Comparison of ENCODE assay signal across 14 cellular contexts in the genomic region with DNA sequence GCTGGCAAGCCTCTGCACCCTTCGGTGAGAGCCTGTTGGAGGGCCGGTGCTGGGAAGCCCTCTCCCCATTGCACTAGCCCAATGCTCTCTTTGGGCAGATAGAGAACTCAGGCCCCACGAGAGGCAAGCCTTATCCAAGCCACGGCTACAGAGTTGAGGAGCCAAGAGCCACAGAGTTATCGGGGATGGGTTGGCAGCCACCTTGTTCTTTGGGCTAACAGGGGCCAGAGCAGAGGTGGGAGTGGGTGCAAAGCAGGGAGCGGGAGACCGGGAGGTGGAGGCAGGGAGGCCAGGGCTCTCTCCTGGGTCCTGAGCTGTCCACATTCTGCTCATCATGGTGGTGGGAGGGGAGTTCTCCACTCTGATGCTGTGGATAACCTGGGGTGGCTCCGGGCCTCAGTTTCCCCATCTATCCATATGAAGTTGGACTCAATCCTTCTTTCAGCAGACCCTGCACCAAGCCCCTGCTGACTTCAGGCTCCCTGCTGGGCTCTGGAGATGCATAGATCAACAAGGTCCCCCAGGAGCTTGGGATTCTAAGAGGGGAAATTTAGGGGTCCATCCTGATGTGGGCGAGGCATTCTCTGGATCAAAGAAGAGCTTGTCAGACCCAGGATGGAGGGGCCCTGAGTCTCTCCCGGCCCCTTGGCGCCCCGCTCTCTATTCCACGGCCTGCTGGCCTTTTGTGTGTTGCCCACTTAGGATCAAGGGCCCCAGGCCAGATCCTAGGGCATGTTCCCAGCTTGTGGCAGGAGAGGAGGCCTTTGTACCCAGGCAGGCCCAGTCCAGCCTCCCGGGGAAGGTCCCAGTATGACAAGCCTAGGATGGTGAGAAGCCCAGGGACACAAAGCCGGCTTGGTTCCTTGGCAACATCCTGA. TPM values are rescaled to one million over a fixed set of nuclear protein-coding genes. Genes with fewer than 3 reads are reported as not detected.
DNase-seq lines count a peak whose midpoint lies in the region; ATAC-seq and TF ChIP-seq lines count a peak whose summit lies in the region.
"Had no signal": no experiment of that assay in that cellular context is flagged by ENCODE, and none has a peak within 500 bp of the region (broad histone marks: within the 10 kb centered on the region; RNA-seq: fewer than 3 reads in every experiment).

No MANE protein-coding gene starts in this region.

- H3K4me1 ChIP-seq in left ventricle myocardium inferior (peaks cover 44% of the 10 kb centered on the region), ovary (ENCODE audit: insufficient read depth) (peaks cover 2% of the 10 kb centered on the region), vagina (peaks cover 31% of the 10 kb centered on the region)

- 73 to 77% (median 75%) methylated on average over 14 to 15 of the region's 15 CpGs for WGBS in ovary, 3 donors

- DNase-seq in left ventricle myocardium inferior (no peak), left cardiac atrium (no peak), iris pigment epithelial cell (ENCODE audit: low read depth) (peak; percentile 6), ovary (no peak), vagina (ENCODE audit: extremely low spot score in 2 of 2) (no peak), NCI-H345 treated with DMSO at 0.1 percent for 48 hours (lab: John Stamatoyannopoulos, UW; ENCODE audit: unreplicated experiment) (no peak)
- DNase-seq: activated CD8-positive, alpha-beta memory T cell treated with anti-CD3 and anti-CD28 coated beads, Interleukin-2, amount 50 U/mL, for 48 hours; NCI-H1930; T1000 had no signal

- no peak for TF ChIP-seq CTCF in left ventricle myocardium inferior (IDR thresholded peaks at IDR 0.05; ENCODE audit: borderline replicate concordance)
- no peak for TF ChIP-seq CTCF in ovary (IDR thresholded peaks at IDR 0.05)
- no peak for TF ChIP-seq CTCF in vagina (IDR thresholded peaks at IDR 0.05)

- H3K9me3 ChIP-seq in left ventricle myocardium inferior (replicated peaks): no peaks in the 10 kb centered on the region
- H3K9me3 ChIP-seq in ovary: no peaks in the 10 kb centered on the region
- no peaks in the 10 kb centered on the region for H3K9me3 ChIP-seq in vagina

- ATAC-seq in left cardiac atrium: no peak
- no peak for ATAC-seq in GM19023 (IDR thresholded peaks at IDR 0.05; ENCODE audit: unreplicated experiment)
- ATAC-seq in HG02678 (IDR thresholded peaks at IDR 0.05; ENCODE audit: unreplicated experiment): no peak

- peaks cover 5% of the 10 kb centered on the region for H3K27me3 ChIP-seq in left ventricle myocardium inferior (ENCODE audit: low read depth)
- H3K27me3 ChIP-seq in ovary: no peaks in the 10 kb centered on the region
- no peaks in the 10 kb centered on the region for H3K27me3 ChIP-seq in vagina

- H3K27ac ChIP-seq in left ventricle myocardium inferior (replicated peaks) (peak overlapping the region; percentile 93), ovary (no peak overlapping the region), vagina (peak overlapping the region; percentile 84)

- no peak for TF ChIP-seq EP300 in ovary (IDR thresholded peaks at IDR 0.05)

- intact Hi-C loops in left ventricle myocardium inferior (cut with micrococcal nuclease) (no loop called here), left cardiac atrium (cut with DNase I) (loop anchor here in 1 of 2 donors (10.0 kb wide), 1 partner anchor 67 kb away; no protein-coding TSS in a partner anchor), ovary (cut with DNase I) (loop anchor here in 1 of 4 donors (5.0 kb wide), 1 partner anchor 54 kb away; no protein-coding TSS in a partner anchor), vagina (cut with DNase I) (loop anchor here (5.0 kb wide), 1 partner anchor 69 kb away; no protein-coding TSS in a partner anchor)

- H3K4me3 ChIP-seq in left ventricle myocardium inferior (peak overlapping the region; percentile 73), ovary (peak overlapping the region; percentile 38), vagina (peak overlapping the region; percentile 52 to 69)

- no peaks in the 10 kb centered on the region for H3K36me3 ChIP-seq in left ventricle myocardium inferior
- H3K36me3 ChIP-seq in ovary: no peaks in the 10 kb centered on the region
- no peaks in the 10 kb centered on the region for H3K36me3 ChIP-seq in vagina

- TF ChIP-seq POLR2A in ovary (IDR thresholded peaks at IDR 0.05): no peak
- no peak for TF ChIP-seq POLR2A in vagina (IDR thresholded peaks at IDR 0.05)

RNA-seq across cellular contexts. Expression of gene CX3CL1, which starts 0.6 kb away (rescaled TPM):
- total RNA-seq in left ventricle myocardium inferior (11.7 TPM), left cardiac atrium (10 to 100 TPM; 13.7 to 23.2 TPM), ovary (10 to 100 TPM in 2 of 7 donors, 1 to 10 TPM in 5; 2.2 to 12.2 (median 6.6) TPM), vagina (24.8 TPM)
- 1 to 10 TPM; 9.8 to 9.9 TPM for polyA plus RNA-seq in ovary
- total RNA-seq: OCI-LY7 had no signal

RNA-seq across cellular contexts. Expression of gene CCL22, which starts 13.2 kb away (rescaled TPM):
- total RNA-seq in left ventricle myocardium inferior (not detected), left cardiac atrium (under 1 TPM; 0.06 to 0.10 TPM), ovary (under 1 TPM in 1 of 7 donors, not detected in 6; 0.74 TPM), vagina (0.49 TPM)
- polyA plus RNA-seq in ovary: under 1 TPM in 1 of 2 donors, not detected in 1; 0.40 TPM
- total RNA-seq: OCI-LY7, ureter had no signal

RNA-seq across cellular contexts. Expression of gene CCL17, which starts 32.8 kb away (rescaled TPM):
- not detected for total RNA-seq in left ventricle myocardium inferior
- not detected for total RNA-seq in left cardiac atrium
- not detected for total RNA-seq in ovary
- polyA plus RNA-seq in ovary: not detected
- not detected for total RNA-seq in vagina
- total RNA-seq: mucosa of gallbladder, OCI-LY7 had no signal

Comparison
In these comparisons a context has a peak if more than half of its experiments do, and no peak if none do; other contexts are left out.
1. H3K27ac ChIP-seq: peak in left ventricle myocardium inferior (single experiment) and vagina (single experiment); none in ovary (0 of 2).
2. Peak in every context shown above with its lines, with median percentiles within 50 percentile points of each other: H3K4me3 ChIP-seq.